In genomic region chr17:76671912-76672262, GRCh38 we compare ENCODE assay signal across 1 cellular context.
TF ChIP-seq lines count a peak whose summit lies in the region.

No MANE protein-coding gene starts in this region.

TF ChIP-seq in GM12878, 131 proteins besides CTCF, POLR2A, EP300 and RAD21 (continued from another document):
- TF ChIP-seq MLLT1 (IDR thresholded peaks at IDR 0.05) (no peak), BACH1 (IDR thresholded peaks at IDR 0.05; ENCODE audit: borderline replicate concordance) (no peak; the same call in 1 of the 2 replicates), RELB (IDR thresholded peaks at IDR 0.05; ENCODE audit: low read depth) (peak; percentile 44; the same call in 1 of the 2 replicates), NBN (IDR thresholded peaks at IDR 0.05) (no peak), HSF1 (IDR thresholded peaks at IDR 0.05; ENCODE audit: low read depth, low read length) (no peak), MYB (IDR thresholded peaks at IDR 0.05; ENCODE audit: borderline replicate concordance, low read depth, low read length) (no peak), ELK1 (IDR thresholded peaks at IDR 0.05; ENCODE audit: low read depth, low read length) (no peak), NFYA (IDR thresholded peaks at IDR 0.05; ENCODE audit: borderline replicate concordance, low read depth, low read length) (no peak), CBFB (IDR thresholded peaks at IDR 0.05; ENCODE audit: low read depth) (peak; percentile 56; the same call in 1 of the 2 replicates), CHD4 (IDR thresholded peaks at IDR 0.05) (no peak), TBL1XR1 (IDR thresholded peaks at IDR 0.05; ENCODE audit: low read depth, low read length) (no peak), PKNOX1 (IDR thresholded peaks at IDR 0.05) (no peak), IRF4 (IDR thresholded peaks at IDR 0.05; ENCODE audit: low read depth, low read length) (no peak), SRF (IDR thresholded peaks at IDR 0.05; ENCODE audit: low read depth in 2 of 2, low read length in 2 of 2) (no peak), NFIC (IDR thresholded peaks at IDR 0.05; ENCODE audit: low read depth, low read length) (peak; percentile 20; the same call in 1 of the 2 replicates), RB1 (IDR thresholded peaks at IDR 0.05; ENCODE audit: borderline replicate concordance) (no peak), ZNF384 (IDR thresholded peaks at IDR 0.05; ENCODE audit: borderline replicate concordance, low read depth, low read length) (no peak), ZBTB4 (CRISPR knock-in tag; IDR thresholded peaks at IDR 0.05) (no peak), GABPA (IDR thresholded peaks at IDR 0.05; ENCODE audit: low read depth) (no peak), CHD1 (IDR thresholded peaks at IDR 0.05; ENCODE audit: low read depth, low read length) (no peak), IRF5 (IDR thresholded peaks at IDR 0.05; ENCODE audit: borderline replicate concordance) (no peak), POU2F2 (IDR thresholded peaks at IDR 0.05; ENCODE audit: borderline replicate concordance, low read depth, low read length) (0 out of 3 replicates have a peak, but pooled peaks have one; percentile 0), SREBF1 (IDR thresholded peaks at IDR 0.05; ENCODE audit: low read length) (no peak), TCF3 (IDR thresholded peaks at IDR 0.05; ENCODE audit: borderline replicate concordance, insufficient read depth, low read depth, low read length) (no peak), TAF1 (IDR thresholded peaks at IDR 0.05; ENCODE audit: borderline replicate concordance, low read depth, low read length) (peak; percentile 36; the same call in 1 of the 2 replicates)
